In genomic region chr19:9789066-9789465, GRCh38 we compare ENCODE assay signal across 19 cellular contexts. TPM values are rescaled to one million over a fixed set of nuclear protein-coding genes. Genes with fewer than 3 reads are reported as not detected.
DNase-seq lines count a peak whose midpoint lies in the region; ATAC-seq, FAIRE-seq and TF ChIP-seq lines count a peak whose summit lies in the region.
"Had no signal": no experiment of that assay in that cellular context is flagged by ENCODE, and none has a peak within 500 bp of the region (broad histone marks: within the 10 kb centered on the region; RNA-seq: fewer than 3 reads in every experiment).

No MANE protein-coding gene starts in this region.

- intact Hi-C loops in HepG2 (cut with micrococcal nuclease; ENCODE audit: unreplicated experiment), result no loop called here

- no peaks in the 10 kb centered on the region for H3K79me2 ChIP-seq in HepG2 (ENCODE audit: insufficient read depth, low read length)

- no peaks in the 10 kb centered on the region for H4K20me1 ChIP-seq in HepG2 (ENCODE audit: insufficient read depth, low read length)
- H4K20me1 ChIP-seq: BLaER1 treated with 17β-estradiol and CSF1 and Interleukin-3, amounts not matched to agents 10 nM and 100 nM had no signal

- FAIRE-seq in HepG2 (lab: Jason Lieb, UNC), result no peak
- FAIRE-seq: GM19239, TTC549 had no signal

- no peaks in the 10 kb centered on the region for H3K36me3 ChIP-seq in HepG2 (replicated peaks in 1 of 2; ENCODE audit: control insufficient read depth in 1 of 2, insufficient read depth in 2 of 2, low read length in 2 of 2)
- H3K36me3 ChIP-seq: BLaER1 treated with 17β-estradiol and CSF1 and Interleukin-3, amounts not matched to agents 10 nM and 100 nM; lower lobe of right lung had no signal

- peaks cover 27% of the 10 kb centered on the region for H3K4me1 ChIP-seq in HepG2 (ENCODE audit: insufficient read depth, low read length)

- peak overlapping the region; percentile 56; the same call in 1 of the 2 replicates for H3K9ac ChIP-seq in HepG2 (ENCODE audit: insufficient read depth, low read depth, low read length)

- no peak for TF ChIP-seq RAD21 in HepG2 (CRISPR knock-in tag; IDR thresholded peaks at IDR 0.05)

- H3K27ac Mint-ChIP-seq in type B pancreatic cell, result peak overlapping the region; percentile 82
- H3K27ac Mint-ChIP-seq: activated T-cell treated with anti-CD3 and anti-CD28 coated beads, Interleukin-2, amount 50 U/mL, for 24 hours had no signal

- no peak overlapping the region for H3K27ac ChIP-seq in HepG2 (ENCODE audit: extremely low read length, insufficient read depth, low read length)
- H3K27ac ChIP-seq: BLaER1 treated with 17β-estradiol and CSF1 and Interleukin-3, amounts not matched to agents 10 nM and 100 nM; foreskin keratinocyte; lower lobe of right lung had no signal

- H3K4me2 ChIP-seq in HepG2 (ENCODE audit: low read depth, low read length), result peak overlapping the region; percentile 90
- H3K4me2 ChIP-seq: BLaER1 treated with 17β-estradiol and CSF1 and Interleukin-3, amounts not matched to agents 10 nM and 100 nM had no signal

- H3K4me3 ChIP-seq in HepG2 (replicated peaks in 1 of 3; ENCODE audit: insufficient read depth in 1 of 3, low read depth in 2 of 3, low read length in 3 of 3), result peak overlapping the region; percentile 46 to 65 (median 52); a peak in 5 of 6 replicates
- H3K4me3 ChIP-seq: BLaER1 treated with 17β-estradiol and CSF1 and Interleukin-3, amounts not matched to agents 10 nM and 100 nM; lower lobe of right lung had no signal

- no TSS peak for BruUV-seq in HepG2 (replicated peaks; lab: Mats Ljungman, UMichigan)

- WGBS in HepG2 (ENCODE audit: low lambda C conversion rate), result 55% methylated on average over 11 of the region's 11 CpGs

- TF ChIP-seq POLR2A in HepG2 (IDR thresholded peaks at IDR 0.05; ENCODE audit: insufficient read depth in 1 of 2, low read depth in 2 of 2, low read length in 2 of 2), result no peak

- DNase-seq in amniotic epithelial cell (ENCODE audit: low read depth), result peak; percentile 27
- DNase-seq in HepG2 (ENCODE audit: low spot score), result no peak
- DNase-seq in type B pancreatic cell (ENCODE audit: extremely low spot score, unreplicated experiment), result no peak
- DNase-seq: activated CD4-positive, alpha-beta T cell treated with anti-CD3 and anti-CD28 coated beads, Interleukin-2, amount 50 U/mL, for 1 hour; activated T-cell treated with anti-CD3 and anti-CD28 coated beads, Interleukin-2, amount 50 U/mL, for 24 hours; central memory CD4-positive, alpha-beta T cell; DND-41; foreskin keratinocyte; KG1; lower lobe of right lung; NCI-H1092; NCI-H748 treated with DMSO at 0.1 percent for 48 hours; stimulated activated CD4-positive, alpha-beta T cell treated with anti-CD3 and anti-CD28 coated beads, Interleukin-2, amount 100 ng/mL, for 24 hours had no signal

- in situ Hi-C loops in HepG2 (cut with HindIII; ENCODE audit: extremely low pct_ligation_motif_present, low pct_unique_long_range_greater_than_20kb), result loop anchor here (25.0 kb wide), 1 partner anchor 652 kb away; the partner anchor contains the start of genes OR7G3 and ZNF317

- TF ChIP-seq EP300 in HepG2 (IDR thresholded peaks at IDR 0.05; ENCODE audit: low read depth in 2 of 2, low read length in 2 of 2), result no peak
- no peak for TF ChIP-seq EP300 in HepG2 (CRISPR knock-in tag; IDR thresholded peaks at IDR 0.05; ENCODE audit: borderline replicate concordance)

- TF ChIP-seq CTCF in HepG2 (CRISPR knock-in tag; IDR thresholded peaks at IDR 0.05) (no peak), type B pancreatic cell (conservative IDR thresholded peaks at IDR 0.05) (no peak)

- H2AFZ ChIP-seq in HepG2 (ENCODE audit: low read length), result peak overlapping the region; percentile 83

- no peaks in the 10 kb centered on the region for H3K27me3 ChIP-seq in HepG2 (ENCODE audit: control insufficient read depth in 1 of 2, insufficient read depth in 2 of 2, low read length in 2 of 2)
- H3K27me3 ChIP-seq: BLaER1 treated with 17β-estradiol and CSF1 and Interleukin-3, amounts not matched to agents 10 nM and 100 nM; foreskin keratinocyte had no signal

- peak overlapping the region; percentile 81 for H3K4me3 Mint-ChIP-seq in type B pancreatic cell
- H3K4me3 Mint-ChIP-seq: activated T-cell treated with anti-CD3 and anti-CD28 coated beads, Interleukin-2, amount 50 U/mL, for 24 hours had no signal

- CTCF ChIA-PET in HepG2 (lab: Yijun Ruan, JAX; ENCODE audit: low intra/inter-chr PET ratio, low total read pairs), result interaction anchor here (1.7 to 2.7 kb wide), 2 partner anchors 163 to 202 kb away, joined by 3 to 31 read pairs; no protein-coding TSS in a partner anchor

- peaks cover 35% of the 10 kb centered on the region for H3K4me1 Mint-ChIP-seq in type B pancreatic cell (ENCODE audit: unreplicated experiment)

- POLR2A ChIA-PET in HepG2 (lab: Yijun Ruan, JAX), result interaction anchor here (1.3 kb wide), 1 partner anchor 20 kb away, joined by 5 read pairs; the partner anchor contains the start of gene ZNF846

- no peaks in the 10 kb centered on the region for H3K36me3 Mint-ChIP-seq in type B pancreatic cell

- H3K9me3 ChIP-seq in HepG2 (ENCODE audit: low read length), result no peaks in the 10 kb centered on the region
- H3K9me3 ChIP-seq: lower lobe of right lung had no signal

- H3K27me3 Mint-ChIP-seq in type B pancreatic cell, result no peaks in the 10 kb centered on the region
- H3K27me3 Mint-ChIP-seq: activated T-cell treated with anti-CD3 and anti-CD28 coated beads, Interleukin-2, amount 50 U/mL, for 24 hours had no signal

- no peaks in the 10 kb centered on the region for H3K9me3 Mint-ChIP-seq in type B pancreatic cell

- ATAC-seq in HepG2 (no peak), HG03571 (IDR thresholded peaks at IDR 0.05; ENCODE audit: unreplicated experiment) (no peak), HG02798 (IDR thresholded peaks at IDR 0.05; ENCODE audit: poor library complexity, unreplicated experiment) (no peak)
- ATAC-seq: foreskin keratinocyte, lower lobe of right lung, SK-N-SH treated with all-trans-retinoic acid at 6 μM for 48 hours had no signal

RNA-seq across cellular contexts. Expression of gene ZNF846, which starts 20.5 kb away (rescaled TPM):
- total RNA-seq in HepG2 (2016; rRNA removed; fragmentation: Illumina TruSeq; extraction: Trizol) (3.7 and 5.4 TPM in 2 replicates), type B pancreatic cell (ENCODE audit: low replicate concordance) (9.8 and 17.4 TPM in 2 replicates)
- 1.6 and 2.6 TPM in 2 replicates for total RNA-seq in HepG2 (2016; cell fraction: cytosol; rRNA removed; fragmentation: Illumina TruSeq; extraction: Trizol; ENCODE audit: low read depth)
- 4.3 and 4.7 TPM in 2 replicates for total RNA-seq in HepG2 (2016; cell fraction: insoluble cytoplasmic fraction; rRNA removed; fragmentation: Illumina TruSeq; extraction: Trizol)
- 2.1 and 3.0 TPM in 2 replicates for total RNA-seq in HepG2 (2016; cell fraction: membrane; rRNA removed; fragmentation: Illumina TruSeq; extraction: Trizol)
- 8.0 and 9.0 TPM in 2 replicates for total RNA-seq in HepG2 (2016; cell fraction: nucleus; rRNA removed; fragmentation: Illumina TruSeq; extraction: Trizol)
- 4.7 and 4.8 TPM in 2 replicates for polyA plus RNA-seq in HepG2 (2011; rRNA removed)
- polyA plus RNA-seq in HepG2 (2011; cell fraction: cytosol; rRNA removed), result 1.6 and 2.3 TPM in 2 replicates
- 5.1 and 8.8 TPM in 2 replicates for polyA plus RNA-seq in HepG2 (2011; cell fraction: nucleus; rRNA removed)
- 3.5 and 3.9 TPM in 2 replicates for polyA plus RNA-seq in HepG2 (2012)
- 1.2 and 1.7 TPM in 2 replicates for polyA plus RNA-seq in HepG2 (2016; cell fraction: cytosol; fragmentation: Illumina TruSeq; extraction: Trizol; ENCODE audit: low read depth)
- polyA plus RNA-seq in HepG2 (2016; cell fraction: insoluble cytoplasmic fraction; fragmentation: Illumina TruSeq; extraction: Trizol; ENCODE audit: low read depth), result 2.1 and 2.2 TPM in 2 replicates
- 1.3 and 1.4 TPM in 2 replicates for polyA plus RNA-seq in HepG2 (2016; cell fraction: membrane; fragmentation: Illumina TruSeq; extraction: Trizol; ENCODE audit: low read depth)
- 13.0 and 15.2 TPM in 2 replicates for polyA plus RNA-seq in HepG2 (2016; cell fraction: nucleus; fragmentation: Illumina TruSeq; extraction: Trizol; ENCODE audit: insufficient read depth, low read depth)
- 3.4 TPM in 1 of 2 replicates, not detected in the other for polyA minus RNA-seq in HepG2 (2011; rRNA and poly(A)+ RNA removed; ENCODE audit: low replicate concordance)
- polyA minus RNA-seq in HepG2 (2011; cell fraction: cytosol; rRNA and poly(A)+ RNA removed), result 0.79 and 0.97 TPM in 2 replicates
- 19.5 and 21.5 TPM in 2 replicates for polyA minus RNA-seq in HepG2 (2011; cell fraction: nucleus; rRNA and poly(A)+ RNA removed)

RNA-seq across cellular contexts. Expression of gene FBXL12, which starts 29.8 kb away (rescaled TPM):
- total RNA-seq in HepG2 (2016; rRNA removed; fragmentation: Illumina TruSeq; extraction: Trizol) (19.0 and 20.4 TPM in 2 replicates), type B pancreatic cell (ENCODE audit: low replicate concordance) (27.8 and 31.4 TPM in 2 replicates)
- total RNA-seq in HepG2 (2016; cell fraction: cytosol; rRNA removed; fragmentation: Illumina TruSeq; extraction: Trizol; ENCODE audit: low read depth), result 6.1 and 6.2 TPM in 2 replicates
- total RNA-seq in HepG2 (2016; cell fraction: insoluble cytoplasmic fraction; rRNA removed; fragmentation: Illumina TruSeq; extraction: Trizol), result 15.4 and 21.7 TPM in 2 replicates
- total RNA-seq in HepG2 (2016; cell fraction: membrane; rRNA removed; fragmentation: Illumina TruSeq; extraction: Trizol), result 9.7 and 12.3 TPM in 2 replicates
- total RNA-seq in HepG2 (2016; cell fraction: nucleus; rRNA removed; fragmentation: Illumina TruSeq; extraction: Trizol), result 18.7 and 20.1 TPM in 2 replicates
- polyA plus RNA-seq in HepG2 (2011; rRNA removed), result 23.1 and 30.1 TPM in 2 replicates
- 15.4 and 23.3 TPM in 2 replicates for polyA plus RNA-seq in HepG2 (2011; cell fraction: cytosol; rRNA removed)
- polyA plus RNA-seq in HepG2 (2011; cell fraction: nucleus; rRNA removed), result 56.0 and 59.0 TPM in 2 replicates
- polyA plus RNA-seq in HepG2 (2012), result 17.5 and 22.5 TPM in 2 replicates
- 2.6 and 3.8 TPM in 2 replicates for polyA plus RNA-seq in HepG2 (2016; cell fraction: cytosol; fragmentation: Illumina TruSeq; extraction: Trizol; ENCODE audit: low read depth)
- 21.5 and 27.0 TPM in 2 replicates for polyA plus RNA-seq in HepG2 (2016; cell fraction: insoluble cytoplasmic fraction; fragmentation: Illumina TruSeq; extraction: Trizol; ENCODE audit: low read depth)
- 7.6 and 8.6 TPM in 2 replicates for polyA plus RNA-seq in HepG2 (2016; cell fraction: membrane; fragmentation: Illumina TruSeq; extraction: Trizol; ENCODE audit: low read depth)
- polyA plus RNA-seq in HepG2 (2016; cell fraction: nucleus; fragmentation: Illumina TruSeq; extraction: Trizol; ENCODE audit: insufficient read depth, low read depth), result 35.6 and 40.1 TPM in 2 replicates
- 9.7 and 38.5 TPM in 2 replicates for polyA minus RNA-seq in HepG2 (2011; rRNA and poly(A)+ RNA removed; ENCODE audit: low replicate concordance)
- polyA minus RNA-seq in HepG2 (2011; cell fraction: cytosol; rRNA and poly(A)+ RNA removed), result 10.0 and 11.3 TPM in 2 replicates
- polyA minus RNA-seq in HepG2 (2011; cell fraction: nucleus; rRNA and poly(A)+ RNA removed), result 25.1 and 28.3 TPM in 2 replicates

RNA-seq across cellular contexts. Expression of gene UBL5, which starts 38.7 kb away (rescaled TPM):
- 373 and 382 TPM in 2 replicates for total RNA-seq in HepG2 (2016; rRNA removed; fragmentation: Illumina TruSeq; extraction: Trizol)
- total RNA-seq in HepG2 (2016; cell fraction: cytosol; rRNA removed; fragmentation: Illumina TruSeq; extraction: Trizol; ENCODE audit: low read depth), result 139 and 172 TPM in 2 replicates
- total RNA-seq in HepG2 (2016; cell fraction: insoluble cytoplasmic fraction; rRNA removed; fragmentation: Illumina TruSeq; extraction: Trizol), result 375 and 403 TPM in 2 replicates
- total RNA-seq in HepG2 (2016; cell fraction: membrane; rRNA removed; fragmentation: Illumina TruSeq; extraction: Trizol), result 186 and 246 TPM in 2 replicates
- total RNA-seq in HepG2 (2016; cell fraction: nucleus; rRNA removed; fragmentation: Illumina TruSeq; extraction: Trizol), result 155 and 174 TPM in 2 replicates
- 427 and 487 TPM in 2 replicates for polyA plus RNA-seq in HepG2 (2011; rRNA removed)
- 507 and 557 TPM in 2 replicates for polyA plus RNA-seq in HepG2 (2011; cell fraction: cytosol; rRNA removed)
- polyA plus RNA-seq in HepG2 (2011; cell fraction: nucleus; rRNA removed), result 178 and 205 TPM in 2 replicates
- 308 and 326 TPM in 2 replicates for polyA plus RNA-seq in HepG2 (2012)
- 140 and 221 TPM in 2 replicates for polyA plus RNA-seq in HepG2 (2016; cell fraction: cytosol; fragmentation: Illumina TruSeq; extraction: Trizol; ENCODE audit: low read depth)
- polyA plus RNA-seq in HepG2 (2016; cell fraction: insoluble cytoplasmic fraction; fragmentation: Illumina TruSeq; extraction: Trizol; ENCODE audit: low read depth), result 360 and 409 TPM in 2 replicates
- 156 and 243 TPM in 2 replicates for polyA plus RNA-seq in HepG2 (2016; cell fraction: membrane; fragmentation: Illumina TruSeq; extraction: Trizol; ENCODE audit: low read depth)
- 294 and 307 TPM in 2 replicates for polyA plus RNA-seq in HepG2 (2016; cell fraction: nucleus; fragmentation: Illumina TruSeq; extraction: Trizol; ENCODE audit: insufficient read depth, low read depth)
- polyA minus RNA-seq in HepG2 (2011; rRNA and poly(A)+ RNA removed; ENCODE audit: low replicate concordance), result 47.1 and 96.5 TPM in 2 replicates
- polyA minus RNA-seq in HepG2 (2011; cell fraction: cytosol; rRNA and poly(A)+ RNA removed), result 33.3 and 39.4 TPM in 2 replicates
- 21.3 and 28.2 TPM in 2 replicates for polyA minus RNA-seq in HepG2 (2011; cell fraction: nucleus; rRNA and poly(A)+ RNA removed)
- 347 and 362 TPM in 2 replicates for total RNA-seq in type B pancreatic cell (ENCODE audit: low replicate concordance)

RNA-seq across cellular contexts. Expression of gene PIN1, which starts 46.1 kb away (rescaled TPM):
- total RNA-seq in HepG2 (2016; rRNA removed; fragmentation: Illumina TruSeq; extraction: Trizol) (67.3 and 72.0 TPM in 2 replicates), type B pancreatic cell (ENCODE audit: low replicate concordance) (59.9 and 69.6 TPM in 2 replicates)
- total RNA-seq in HepG2 (2016; cell fraction: cytosol; rRNA removed; fragmentation: Illumina TruSeq; extraction: Trizol; ENCODE audit: low read depth), result 25.2 and 25.3 TPM in 2 replicates
- 65.2 and 75.0 TPM in 2 replicates for total RNA-seq in HepG2 (2016; cell fraction: insoluble cytoplasmic fraction; rRNA removed; fragmentation: Illumina TruSeq; extraction: Trizol)
- 37.0 and 38.0 TPM in 2 replicates for total RNA-seq in HepG2 (2016; cell fraction: membrane; rRNA removed; fragmentation: Illumina TruSeq; extraction: Trizol)
- 27.3 and 31.0 TPM in 2 replicates for total RNA-seq in HepG2 (2016; cell fraction: nucleus; rRNA removed; fragmentation: Illumina TruSeq; extraction: Trizol)
- polyA plus RNA-seq in HepG2 (2011; rRNA removed), result 31.9 and 43.2 TPM in 2 replicates
- 39.4 and 64.9 TPM in 2 replicates for polyA plus RNA-seq in HepG2 (2011; cell fraction: cytosol; rRNA removed)
- 44.7 and 53.7 TPM in 2 replicates for polyA plus RNA-seq in HepG2 (2011; cell fraction: nucleus; rRNA removed)
- polyA plus RNA-seq in HepG2 (2012), result 19.6 and 20.3 TPM in 2 replicates
- 20.1 and 20.5 TPM in 2 replicates for polyA plus RNA-seq in HepG2 (2016; cell fraction: cytosol; fragmentation: Illumina TruSeq; extraction: Trizol; ENCODE audit: low read depth)
- 61.0 and 62.9 TPM in 2 replicates for polyA plus RNA-seq in HepG2 (2016; cell fraction: insoluble cytoplasmic fraction; fragmentation: Illumina TruSeq; extraction: Trizol; ENCODE audit: low read depth)
- 30.3 TPM in 2 replicates for polyA plus RNA-seq in HepG2 (2016; cell fraction: membrane; fragmentation: Illumina TruSeq; extraction: Trizol; ENCODE audit: low read depth)
- polyA plus RNA-seq in HepG2 (2016; cell fraction: nucleus; fragmentation: Illumina TruSeq; extraction: Trizol; ENCODE audit: insufficient read depth, low read depth), result 55.0 and 61.1 TPM in 2 replicates
- 15.9 and 27.0 TPM in 2 replicates for polyA minus RNA-seq in HepG2 (2011; rRNA and poly(A)+ RNA removed; ENCODE audit: low replicate concordance)
- polyA minus RNA-seq in HepG2 (2011; cell fraction: cytosol; rRNA and poly(A)+ RNA removed), result 10.9 and 16.1 TPM in 2 replicates
- polyA minus RNA-seq in HepG2 (2011; cell fraction: nucleus; rRNA and poly(A)+ RNA removed), result 6.3 and 7.9 TPM in 2 replicates
